Comparison of ENCODE assay signal across 1 cellular context in the genomic region with DNA sequence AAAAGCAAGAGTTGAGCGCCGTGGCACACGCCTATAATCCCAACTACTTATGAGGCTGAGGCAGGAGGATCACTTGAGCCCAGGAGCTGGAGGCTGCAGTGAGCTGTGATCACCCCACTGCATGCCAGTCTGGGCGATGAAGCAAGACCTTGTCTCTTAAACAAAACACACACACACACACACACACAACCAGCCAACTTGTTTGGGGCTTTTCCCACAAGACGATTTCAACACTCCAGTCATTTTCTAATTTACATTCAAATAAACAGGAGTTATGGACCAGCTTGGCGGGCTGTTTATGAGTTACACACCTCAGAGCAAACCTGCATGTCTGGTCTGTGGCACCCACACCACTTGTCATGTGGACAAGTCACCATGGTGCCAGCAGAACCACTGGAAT.
TF ChIP-seq lines count a peak whose summit lies in the region.

No MANE protein-coding gene starts in this region.

TF ChIP-seq in IMR-90, 13 proteins besides CTCF, POLR2A, EP300 and RAD21:
- peak; percentile 41 for TF ChIP-seq CEBPB (IDR thresholded peaks at IDR 0.05; ENCODE audit: low read depth, low read length)
- TF ChIP-seq BHLHE40 (IDR thresholded peaks at IDR 0.05; ENCODE audit: low read depth, low read length): no peak
